ENCODE assay signal across 11 cellular contexts in genomic region chr1:179230721-179231120, GRCh38. TPM values are rescaled to one million over a fixed set of nuclear protein-coding genes. Genes with fewer than 3 reads are reported as not detected.
DNase-seq lines count a peak whose midpoint lies in the region; ATAC-seq, FAIRE-seq and TF ChIP-seq lines count a peak whose summit lies in the region.
"Had no signal": no experiment of that assay in that cellular context is flagged by ENCODE, and none has a peak within 500 bp of the region (broad histone marks: within the 10 kb centered on the region; RNA-seq: fewer than 3 reads in every experiment).

No MANE protein-coding gene starts in this region.

- peak overlapping the region; percentile 87 for H3K4me3 Mint-ChIP-seq in activated T-cell treated with anti-CD3 and anti-CD28 coated beads, Interleukin-2, amount 50 U/mL, for 4 hours
- peak overlapping the region; percentile 97 for H3K4me3 Mint-ChIP-seq in T-helper 17 cell

- H3K36me3 ChIP-seq in endothelial cell of umbilical vein (ENCODE audit: control insufficient read depth in 2 of 2, extremely low read depth in 1 of 2, insufficient read depth in 2 of 2, low read length in 2 of 2) (no peaks in the 10 kb centered on the region), small intestine (ENCODE audit: control insufficient read depth in 2 of 2, insufficient read depth in 2 of 2, low read length in 2 of 2) (no peaks in the 10 kb centered on the region)
- H3K36me3 ChIP-seq: neutrophil had no signal

- dilution Hi-C loops in endothelial cell of umbilical vein (cut with MboI; ENCODE audit: extremely low pct_ligation_motif_present, low sequenced_read_pairs): no loop called here

- CTCF ChIA-PET in endothelial cell of umbilical vein (lab: Charles Lee): interaction anchor here (1.4 kb wide), 1 partner anchor 110 kb away, joined by 6 read pairs; no protein-coding TSS in a partner anchor

- no peak for TF ChIP-seq CTCF in endothelial cell of umbilical vein (IDR thresholded peaks at IDR 0.05; ENCODE audit: extremely low read depth in 1 of 2, insufficient read depth in 1 of 2, low read depth in 1 of 2, low read length in 2 of 2)

- H3K9me1 ChIP-seq in endothelial cell of umbilical vein (replicated peaks; ENCODE audit: control insufficient read depth, extremely low read depth, insufficient read depth, low read length): no peaks in the 10 kb centered on the region

- H3K27ac Mint-ChIP-seq in T-helper 17 cell: peak overlapping the region; percentile 82

- TF ChIP-seq POLR2A in endothelial cell of umbilical vein (IDR thresholded peaks at IDR 0.05; ENCODE audit: low read depth, low read length): no peak

- H3K27me3 ChIP-seq in endothelial cell of umbilical vein (ENCODE audit: control insufficient read depth in 2 of 2, insufficient read depth in 2 of 2, low read length in 2 of 2) (no peaks in the 10 kb centered on the region), small intestine (ENCODE audit: control insufficient read depth in 2 of 2, insufficient read depth in 2 of 2, low read length in 2 of 2) (no peaks in the 10 kb centered on the region)

- H3K79me2 ChIP-seq in endothelial cell of umbilical vein (ENCODE audit: control insufficient read depth, insufficient read depth, low read length): peaks cover 31% of the 10 kb centered on the region

- POLR2A ChIA-PET in endothelial cell of umbilical vein (lab: Charles Lee): no interaction called here

- H3K27ac ChIP-seq in endothelial cell of umbilical vein (ENCODE audit: insufficient read depth, low read depth, low read length): no peak overlapping the region
- no peak overlapping the region for H3K27ac ChIP-seq in small intestine (ENCODE audit: low read depth in 1 of 2, low read length in 1 of 2)

- 17 to 41% (median 37%) methylated on average over 3 of the region's 3 CpGs for WGBS in small intestine, 3 donors

- peak overlapping the region; percentile 96 for H3K4me2 ChIP-seq in endothelial cell of umbilical vein (ENCODE audit: insufficient read depth, low read length)

- H3K36me3 Mint-ChIP-seq in activated T-cell treated with anti-CD3 and anti-CD28 coated beads, Interleukin-2, amount 50 U/mL, for 4 hours (ENCODE audit: insufficient read depth): peaks cover 8% of the 10 kb centered on the region
- H3K36me3 Mint-ChIP-seq in T-helper 17 cell (ENCODE audit: low read depth): peaks cover 3% of the 10 kb centered on the region

- H3K4me3 ChIP-seq in endothelial cell of umbilical vein (replicated peaks in 1 of 3; ENCODE audit: insufficient read depth in 1 of 3, low read depth in 1 of 3, low read length in 3 of 3): no peak overlapping the region
- H3K4me3 ChIP-seq in small intestine (ENCODE audit: low read depth in 1 of 2, low read length in 2 of 2): no peak overlapping the region

- intact Hi-C loops in endothelial cell of umbilical vein (cut with micrococcal nuclease): loop anchor here (5.0 kb wide), 1 partner anchor 88 kb away; no protein-coding TSS in a partner anchor

- ATAC-seq in activated T-cell treated with anti-CD3 and anti-CD28 coated beads, Interleukin-2, amount 50 U/mL, for 4 hours: no peak
- no peak for ATAC-seq in T-helper 17 cell

- H3K9me3 Mint-ChIP-seq in activated T-cell treated with anti-CD3 and anti-CD28 coated beads, Interleukin-2, amount 50 U/mL, for 4 hours: no peaks in the 10 kb centered on the region

- DNase-seq in activated T-cell treated with anti-CD3 and anti-CD28 coated beads, Interleukin-2, amount 50 U/mL, for 4 hours: no peak
- no peak for DNase-seq in activated T-cell treated with anti-CD3 and anti-CD28 coated beads, Interleukin-2, amount 50 U/mL, for 48 hours
- DNase-seq in T-helper 17 cell (no peak), endothelial cell of umbilical vein (ENCODE audit: low read depth, low spot score) (no peak), small intestine (peak; percentile 48), NOMO-1 (lab: John Stamatoyannopoulos, UW; ENCODE audit: unreplicated experiment in 2 of 2) (no peak), islet precursor cell (no peak), HTR-8/SVneo (ENCODE audit: insufficient read length, low spot score) (no peak)
- DNase-seq: KG1; stimulated activated CD4-positive, alpha-beta T cell treated with anti-CD3 and anti-CD28 coated beads, Interleukin-4, amount 100 ng/mL, for 1 hour had no signal

- FAIRE-seq in endothelial cell of umbilical vein (lab: Jason Lieb, UNC) (no peak), small intestine (lab: Jason Lieb, UNC) (no peak), HTR-8/SVneo (lab: Jason Lieb, UNC) (no peak)

- H4K20me1 ChIP-seq in endothelial cell of umbilical vein (replicated peaks; ENCODE audit: control insufficient read depth, extremely low read depth, insufficient read depth, low read length): no peaks in the 10 kb centered on the region

- peaks cover 29% of the 10 kb centered on the region for H3K4me1 Mint-ChIP-seq in activated T-cell treated with anti-CD3 and anti-CD28 coated beads, Interleukin-2, amount 50 U/mL, for 4 hours (ENCODE audit: low read depth)
- peaks cover 27% of the 10 kb centered on the region for H3K4me1 Mint-ChIP-seq in T-helper 17 cell

- peak overlapping the region; percentile 3 for H2AFZ ChIP-seq in endothelial cell of umbilical vein (ENCODE audit: low read depth, low read length)

- H3K9me3 ChIP-seq in T-helper 17 cell (ENCODE audit: control insufficient read depth, low read length, poor library complexity, severe bottlenecking) (no peaks in the 10 kb centered on the region), endothelial cell of umbilical vein (replicated peaks; ENCODE audit: control insufficient read depth, insufficient read depth, low read length) (no peaks in the 10 kb centered on the region), small intestine (ENCODE audit: control insufficient read depth, low read depth) (no peaks in the 10 kb centered on the region)
- H3K9me3 ChIP-seq: neutrophil had no signal

- H3K9ac ChIP-seq in endothelial cell of umbilical vein (replicated peaks; ENCODE audit: extremely low read depth, insufficient read depth, low read length): peak overlapping the region; percentile 61

- no peaks in the 10 kb centered on the region for H3K27me3 Mint-ChIP-seq in activated T-cell treated with anti-CD3 and anti-CD28 coated beads, Interleukin-2, amount 50 U/mL, for 4 hours (ENCODE audit: low read depth)
- H3K27me3 Mint-ChIP-seq in T-helper 17 cell: no peaks in the 10 kb centered on the region

- peaks cover 34% of the 10 kb centered on the region for H3K4me1 ChIP-seq in endothelial cell of umbilical vein (ENCODE audit: control insufficient read depth, extremely low read depth, insufficient read depth, low read length)
- peaks cover 2 to 7% of the 10 kb centered on the region in 2 donors for H3K4me1 ChIP-seq in small intestine (ENCODE audit: control insufficient read depth in 2 of 2, insufficient read depth in 1 of 2, low read depth in 1 of 2, low read length in 1 of 2)

- BruUV-seq in endothelial cell of umbilical vein (replicated peaks; lab: Mats Ljungman, UMichigan): no TSS peak

TF ChIP-seq in endothelial cell of umbilical vein, 7 proteins besides CTCF, POLR2A, EP300 and RAD21:
- TF ChIP-seq MYC (IDR thresholded peaks at IDR 0.05; ENCODE audit: low read depth, low read length) (no peak), EZH2 (IDR thresholded peaks at IDR 0.05; ENCODE audit: borderline replicate concordance, low read depth, low read length, severe bottlenecking) (no peak), FOS (IDR thresholded peaks at IDR 0.05; ENCODE audit: borderline replicate concordance, insufficient read depth, low read length) (no peak), JUN (IDR thresholded peaks at IDR 0.05; ENCODE audit: borderline replicate concordance, insufficient read depth, insufficient read length, low read depth) (no peak), MAX (IDR thresholded peaks at IDR 0.05; ENCODE audit: insufficient read depth, insufficient read length) (no peak), POLR2AphosphoS5 (IDR thresholded peaks at IDR 0.05; ENCODE audit: insufficient read depth, low read depth, low read length) (no peak), GATA2 (IDR thresholded peaks at IDR 0.05; ENCODE audit: insufficient read depth, insufficient read length, low read depth, low read length) (no peak)

RNA-seq across cellular contexts. Expression of gene ABL2, which starts 1.2 kb away (rescaled TPM):
- 1 to 10 TPM; 8.7 to 9.9 (median 9.9) TPM for total RNA-seq in activated T-cell treated with anti-CD3 and anti-CD28 coated beads, Interleukin-2, amount 50 U/mL, for 4 hours
- total RNA-seq in T-helper 17 cell: 10 to 100 TPM; 12.5 to 15.3 TPM
- total RNA-seq in endothelial cell of umbilical vein: 158 and 165 TPM in 2 replicates
- 37.0 and 41.8 TPM in 2 replicates for polyA plus RNA-seq in endothelial cell of umbilical vein
- 27.4 and 30.0 TPM in 2 replicates for polyA plus RNA-seq in endothelial cell of umbilical vein (2011; cell fraction: cytosol; rRNA removed)
- polyA plus RNA-seq in endothelial cell of umbilical vein (2011; cell fraction: nucleus; rRNA removed): 148 TPM in 2 replicates
- polyA plus RNA-seq in endothelial cell of umbilical vein (2012): 58.6 and 81.4 TPM in 2 replicates
- 605 and 633 TPM in 2 replicates for polyA minus RNA-seq in endothelial cell of umbilical vein
- 29.0 TPM for polyA minus RNA-seq in endothelial cell of umbilical vein (2011; cell fraction: cytosol; rRNA and poly(A)+ RNA removed)
- 622 and 856 TPM in 2 replicates for polyA minus RNA-seq in endothelial cell of umbilical vein (2011; cell fraction: nucleus; rRNA and poly(A)+ RNA removed)
- polyA plus RNA-seq in small intestine: 1 to 10 TPM; 1.6 to 4.2 (median 1.8) TPM
